23 cellular contexts compared by ENCODE assay signal in the genomic region with DNA sequence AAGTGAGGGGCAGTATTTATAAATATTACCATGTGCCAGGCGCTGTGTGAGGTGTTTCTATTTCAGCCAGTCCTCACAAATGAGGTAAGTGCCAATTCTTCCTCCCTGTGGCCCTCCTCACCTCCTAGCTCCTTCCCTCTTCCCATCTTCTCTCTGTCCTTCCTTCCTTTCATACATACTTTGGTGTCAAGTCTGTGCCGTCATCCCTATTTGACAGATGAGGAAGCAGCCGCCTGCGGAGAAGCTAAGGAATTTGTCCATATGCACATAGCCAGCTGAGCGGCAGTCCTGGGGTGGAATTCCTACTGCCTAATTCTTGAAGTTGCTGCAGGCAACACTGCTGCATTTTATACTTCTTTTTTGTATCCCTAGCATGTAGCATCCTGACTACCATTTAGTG.
"Had no signal": no experiment of that assay in that cellular context is flagged by ENCODE, and none has a peak within 500 bp of the region (broad histone marks: within the 10 kb centered on the region; RNA-seq: fewer than 3 reads in every experiment).

No MANE protein-coding gene starts in this region.

- H3K79me2 ChIP-seq: parathyroid adenoma had no signal

- H2AFZ ChIP-seq: parathyroid adenoma had no signal

- H3K27me3 ChIP-seq: colonic mucosa, right lobe of liver had no signal

- H3K9ac ChIP-seq: parathyroid adenoma had no signal

- H3K4me1 Mint-ChIP-seq: naive B cell; nephron; stimulated activated naive B cell treated with anti-CD40 and anti-IgM and Interleukin-4, amounts not matched to agents 10 μg/mL and 1 μg/mL and 100 μg/mL, for 72 hours had no signal

- H3K36me3 ChIP-seq: colonic mucosa, heart left ventricle, prostate gland, right lobe of liver, spleen, stomach, thoracic aorta had no signal

- H3K4me3 ChIP-seq: colonic mucosa, heart left ventricle, prostate gland, right lobe of liver, spleen, stomach, thoracic aorta had no signal

- H3K4me3 Mint-ChIP-seq: naive B cell; nephron; stimulated activated naive B cell treated with anti-CD40 and anti-IgM and Interleukin-4, amounts not matched to agents 10 μg/mL and 1 μg/mL and 100 μg/mL, for 72 hours; type B pancreatic cell had no signal

- H3K4me1 ChIP-seq: colonic mucosa, parathyroid adenoma, prostate gland, right lobe of liver, spleen, stomach had no signal

- H3K27ac ChIP-seq: colonic mucosa, heart left ventricle, parathyroid adenoma, prostate gland, right lobe of liver, spleen, stomach, thoracic aorta had no signal

- H3K27ac Mint-ChIP-seq: naive B cell; nephron; stimulated activated naive B cell treated with anti-CD40 and anti-IgM and Interleukin-4, amounts not matched to agents 10 μg/mL and 1 μg/mL and 100 μg/mL, for 72 hours; type B pancreatic cell had no signal

- DNase-seq: colonic mucosa; dermis blood vessel endothelial cell; erythroblast; foreskin melanocyte; heart left ventricle; hippocampal formation; kidney glomerular epithelial cell; mammary epithelial cell; midbrain; naive B cell; right lobe of liver; spleen; stimulated activated CD4-positive, alpha-beta T cell treated with anti-CD3 and anti-CD28 coated beads, Interleukin-15, amount 100 ng/mL, for 24 hours; stimulated activated CD4-positive, alpha-beta T cell treated with anti-CD3 and anti-CD28 coated beads, Interleukin-1b, Interleukin-23, amount 100 ng/mL, for 48 hours; stimulated activated CD4-positive, alpha-beta T cell treated with anti-CD3 and anti-CD28 coated beads, Interleukin-4, amount 100 ng/mL, for 24 hours; stimulated activated naive B cell treated with anti-CD40 and anti-IgM and Interleukin-4, amounts not matched to agents 10 μg/mL and 1 μg/mL and 100 μg/mL, for 72 hours; stomach; substantia nigra had no signal

- ATAC-seq: right lobe of liver had no signal
